ENCODE assay signal across 11 cellular contexts in genomic region chr11:1181420-1181819, GRCh38. TPM values are rescaled to one million over a fixed set of nuclear protein-coding genes. Genes with fewer than 3 reads are reported as not detected.
"Had no signal": no experiment of that assay in that cellular context is flagged by ENCODE, and none has a peak within 500 bp of the region (broad histone marks: within the 10 kb centered on the region; RNA-seq: fewer than 3 reads in every experiment).

No MANE protein-coding gene starts in this region.

- H3K9ac ChIP-seq: GM23248 had no signal

- DNase-seq: GM23248, GOT3, H7, HFFc6 had no signal

- H3K36me3 ChIP-seq: HAP-1 had no signal

- H2AFZ ChIP-seq: GM23248 had no signal

- ATAC-seq: HCT116, HepG2 had no signal

- H3K4me3 ChIP-seq: GM23248, HAP-1 had no signal

- H3K9me3 ChIP-seq: HAP-1 had no signal

- H3K4me1 ChIP-seq: HAP-1 had no signal

- H3K27ac ChIP-seq: GM23248, HL-60 had no signal

RNA-seq across cellular contexts. Expression of gene MUC5AC, which starts 23.7 kb away (rescaled TPM):
- total RNA-seq: GM23248, H4, H7, HepG2, HFFc6, HT1080 had no signal
- polyA plus RNA-seq: GM23248, IgD-negative memory B cell had no signal

RNA-seq across cellular contexts. Expression of gene MUC5B, which starts 41.4 kb away (rescaled TPM):
- total RNA-seq: GM23248, H4, HepG2, HFFc6 had no signal
- polyA plus RNA-seq: GM23248, IgD-negative memory B cell had no signal
